ENCODE assay signal across 8 cellular contexts in the genomic region with DNA sequence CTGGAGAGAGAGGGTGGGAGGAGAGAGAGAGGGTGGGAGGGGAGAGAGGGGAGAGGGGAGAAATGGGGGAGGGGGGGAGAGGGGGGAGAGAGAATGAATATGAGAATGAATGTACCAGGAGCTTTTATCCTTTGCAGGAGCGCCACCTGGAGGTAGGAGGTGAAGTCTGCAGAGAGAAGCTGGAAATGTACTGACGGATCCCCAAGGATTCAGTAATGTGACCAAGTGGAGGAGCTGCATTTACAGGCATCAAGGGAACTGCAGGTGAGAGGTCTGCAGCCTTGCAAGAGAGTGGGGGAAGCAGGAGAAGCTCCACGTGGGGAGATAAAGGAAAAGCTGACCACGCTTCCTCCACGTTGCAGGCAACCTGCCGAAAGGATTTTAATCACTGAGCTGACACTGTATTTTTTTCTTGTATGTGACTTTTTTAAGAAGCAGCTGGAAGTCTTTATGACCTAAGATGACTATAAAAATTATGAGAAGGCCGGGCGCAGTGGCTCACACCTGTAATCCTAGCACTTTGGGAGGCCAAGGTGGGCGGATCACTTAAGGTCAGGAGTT. TPM values are rescaled to one million over a fixed set of nuclear protein-coding genes. Genes with fewer than 3 reads are reported as not detected.
DNase-seq lines count a peak whose midpoint lies in the region; ATAC-seq and TF ChIP-seq lines count a peak whose summit lies in the region.

No MANE protein-coding gene starts in this region.

- DNase-seq in EH (ENCODE audit: low read depth) = peak; percentile 69
- DNase-seq in LoVo (ENCODE audit: low spot score) = peak; percentile 61
- peak; percentile 52 for DNase-seq in T-helper 9 cell
- peak; percentile 27 to 67 for DNase-seq in left colon
- DNase-seq in stimulated activated CD4-positive, alpha-beta T cell treated with anti-CD3 and anti-CD28 coated beads, Interleukin-4, amount 100 ng/mL, for 24 hours = peak; percentile 60

- H3K27ac Mint-ChIP-seq in brain = no peak overlapping the region

- ATAC-seq in left colon = peak; percentile 62
- no peak for ATAC-seq in GM18520 (IDR thresholded peaks at IDR 0.05; ENCODE audit: unreplicated experiment)
- ATAC-seq in HG02870 (IDR thresholded peaks at IDR 0.05; ENCODE audit: unreplicated experiment) = no peak

- no peaks in the 10 kb centered on the region for H3K9me3 Mint-ChIP-seq in brain

- H3K4me3 Mint-ChIP-seq in brain = no peak overlapping the region

- H3K27me3 Mint-ChIP-seq in brain = peaks cover 19% of the 10 kb centered on the region

- H3K4me1 Mint-ChIP-seq in brain = peaks cover 4% of the 10 kb centered on the region

- no peaks in the 10 kb centered on the region for H3K36me3 Mint-ChIP-seq in brain

- TF ChIP-seq CTCF in brain (conservative IDR thresholded peaks at IDR 0.05) = peak; percentile 46 to 66

- intact Hi-C loops in left colon (cut with DNase I, micrococcal nuclease) = loop anchor here in 1 of 2 donors (10.0 kb wide), 1 partner anchor 125 kb away; a partner anchor contains a TSS

RNA-seq across cellular contexts. Expression of a gene that starts 33.7 kb away (rescaled TPM):
- polyA plus RNA-seq in brain (ENCODE audit: insufficient read depth, low read depth, low replicate concordance) = not detected
- not detected for total RNA-seq in left colon

RNA-seq across cellular contexts. Expression of a gene that starts 38.6 kb away (rescaled TPM):
- not detected for polyA plus RNA-seq in brain (ENCODE audit: insufficient read depth, low read depth, low replicate concordance)
- total RNA-seq in left colon = not detected

RNA-seq across cellular contexts. Expression of a gene that starts 51.2 kb away (rescaled TPM):
- polyA plus RNA-seq in brain (ENCODE audit: insufficient read depth, low read depth, low replicate concordance) = not detected
- not detected for total RNA-seq in left colon
